ENCODE assay signal across 1 cellular context in genomic region chr22:27246558-27246957, GRCh38.
TF ChIP-seq lines count a peak whose summit lies in the region.

No MANE protein-coding gene starts in this region.

TF ChIP-seq in HepG2, 621 proteins besides CTCF, POLR2A, EP300 and RAD21 (continued from another document):
- no peak for TF ChIP-seq ZNF280D (CRISPR knock-in tag; IDR thresholded peaks at IDR 0.05)
- TF ChIP-seq RNF219 (CRISPR knock-in tag; IDR thresholded peaks at IDR 0.05) = no peak
- TF ChIP-seq PLRG1 (conservative IDR thresholded peaks at IDR 0.05) = 0 out of 2 replicates have a peak, but pooled peaks have one; percentile 63
